10 cellular contexts compared by ENCODE assay signal in the genomic region with DNA sequence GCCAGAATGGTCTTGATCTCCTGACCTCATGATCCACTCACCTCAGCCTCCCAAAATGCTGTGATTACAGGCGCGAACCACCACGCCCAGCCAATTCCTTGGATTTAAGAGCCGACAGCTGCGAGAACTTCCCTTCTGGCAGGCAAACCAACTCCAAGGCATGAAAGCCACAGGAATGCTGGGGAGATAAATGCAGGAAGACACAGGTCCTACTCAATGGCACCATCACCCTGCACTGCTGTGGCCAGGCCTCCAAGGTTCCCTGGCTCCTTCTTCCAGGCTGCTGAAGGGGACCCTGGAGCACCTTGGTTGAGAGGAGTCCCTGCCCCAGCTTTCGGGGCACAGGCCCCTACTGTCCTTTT.
DNase-seq lines count a peak whose midpoint lies in the region; TF ChIP-seq lines count a peak whose summit lies in the region.
"Had no signal": no experiment of that assay in that cellular context is flagged by ENCODE, and none has a peak within 500 bp of the region (broad histone marks: within the 10 kb centered on the region; RNA-seq: fewer than 3 reads in every experiment).

No MANE protein-coding gene starts in this region.

- CTCF ChIA-PET in mammary epithelial cell (lab: Charles Lee; ENCODE audit: low non-redundant PET), result no interaction called here

- H3K9ac ChIP-seq in mammary epithelial cell (ENCODE audit: insufficient read depth, low read length), result peak overlapping the region; percentile 56

- no peak overlapping the region for H3K4me3 Mint-ChIP-seq in mesothelial cell of epicardium
- H3K4me3 Mint-ChIP-seq in nephron progenitor cell, result no peak overlapping the region
- H3K4me3 Mint-ChIP-seq: CD8-positive, alpha-beta T cell had no signal

- TSS peak; percentile 41 for BruUV-seq in mammary epithelial cell (replicated peaks; lab: Mats Ljungman, UMichigan)

- peak overlapping the region; percentile 10; the same call in 1 of the 2 replicates for H3K4me3 ChIP-seq in ACC112 (ENCODE audit: low read depth, low read length)
- H3K4me3 ChIP-seq in mammary epithelial cell (replicated peaks in 1 of 3; ENCODE audit: insufficient read depth in 1 of 3, low read depth in 2 of 3, low read length in 3 of 3), result no peak overlapping the region

- no peaks in the 10 kb centered on the region for H4K20me1 ChIP-seq in mammary epithelial cell (ENCODE audit: insufficient read depth, low read length)

- dilution Hi-C loops in mammary epithelial cell (cut with HindIII; ENCODE audit: low sequenced_read_pairs), result no loop called here

- intact Hi-C loops in mammary epithelial cell (cut with micrococcal nuclease), result loop anchor here (5.0 kb wide), 2 partner anchors 181 to 1431 kb away; partner anchors contain the start of gene MCTP2

- H3K79me2 ChIP-seq in ACC112 (ENCODE audit: control insufficient read depth, insufficient read depth, low read length, unreplicated experiment) (no peaks in the 10 kb centered on the region), mammary epithelial cell (ENCODE audit: insufficient read depth, low read length) (no peaks in the 10 kb centered on the region)

- peak overlapping the region; percentile 22 for H3K27ac Mint-ChIP-seq in mesothelial cell of epicardium
- H3K27ac Mint-ChIP-seq in nephron progenitor cell, result no peak overlapping the region
- H3K27ac Mint-ChIP-seq: CD8-positive, alpha-beta T cell had no signal

- in situ Hi-C loops in mammary epithelial cell (cut with MboI; ENCODE audit: low sequenced_read_pairs in 2 of 2), result loop anchor here in 1 of 2 donors (10.0 kb wide), 1 partner anchor 113 kb away; no protein-coding TSS in a partner anchor

- peaks cover 2% of the 10 kb centered on the region for H3K9me3 Mint-ChIP-seq in mesothelial cell of epicardium
- H3K9me3 Mint-ChIP-seq in nephron progenitor cell, result peaks cover 5% of the 10 kb centered on the region
- H3K9me3 Mint-ChIP-seq: CD8-positive, alpha-beta T cell had no signal

- DNase-seq in HS-27A (ENCODE audit: low read depth), result peak; percentile 99
- peak; percentile 59 for DNase-seq in mammary epithelial cell
- no peak for DNase-seq in mesothelial cell of epicardium (ENCODE audit: low spot score in 2 of 2, unreplicated experiment in 2 of 2)
- DNase-seq in epidermal melanocyte (ENCODE audit: insufficient read length, low spot score), result no peak
- DNase-seq in stimulated activated CD4-positive, alpha-beta T cell treated with anti-CD3 and anti-CD28 coated beads, Interleukin-4, amount 100 ng/mL, for 24 hours, result no peak
- DNase-seq in nephron progenitor cell, result no peak
- no peak for DNase-seq in NCI-H1105 (lab: John Stamatoyannopoulos, UW)
- DNase-seq: caudate nucleus; CD8-positive, alpha-beta T cell had no signal

- H3K27ac ChIP-seq in ACC112 (ENCODE audit: low read depth, low read length) (peak overlapping the region; percentile 87), mammary epithelial cell (ENCODE audit: insufficient read depth, low read depth, low read length) (peak overlapping the region; percentile 87)

- peaks cover 3% of the 10 kb centered on the region for H3K36me3 Mint-ChIP-seq in mesothelial cell of epicardium
- H3K36me3 Mint-ChIP-seq in nephron progenitor cell (ENCODE audit: low read depth), result peaks cover 13% of the 10 kb centered on the region
- H3K36me3 Mint-ChIP-seq: CD8-positive, alpha-beta T cell had no signal

- H3K27me3 Mint-ChIP-seq in mesothelial cell of epicardium (ENCODE audit: low read depth), result no peaks in the 10 kb centered on the region
- H3K27me3 Mint-ChIP-seq in nephron progenitor cell (ENCODE audit: low read depth, poor library complexity), result no peaks in the 10 kb centered on the region

- peak overlapping the region; percentile 93 for H2AFZ ChIP-seq in ACC112 (ENCODE audit: low read length, unreplicated experiment)
- H2AFZ ChIP-seq in mammary epithelial cell (ENCODE audit: low read depth, low read length), result peak overlapping the region; percentile 80

- H3K9me3 ChIP-seq in mammary epithelial cell (replicated peaks; ENCODE audit: insufficient read depth, low read length), result no peaks in the 10 kb centered on the region

- peak overlapping the region; percentile 66 for H3K4me2 ChIP-seq in mammary epithelial cell (ENCODE audit: insufficient read depth, low read depth, low read length)

- WGBS in mammary epithelial cell (ENCODE audit: low coverage, missing lambda C conversion rate), result 33% methylated on average over 4 of the region's 6 CpGs

- H3K36me3 ChIP-seq in ACC112 (ENCODE audit: insufficient read depth, low read length), result no peaks in the 10 kb centered on the region
- no peaks in the 10 kb centered on the region for H3K36me3 ChIP-seq in mammary epithelial cell (ENCODE audit: insufficient read depth, low read length)

- H3K4me1 ChIP-seq in ACC112 (ENCODE audit: control insufficient read depth, insufficient read depth, low read length, unreplicated experiment) (peaks cover 28% of the 10 kb centered on the region), mammary epithelial cell (ENCODE audit: insufficient read depth, low read length) (peaks cover 33% of the 10 kb centered on the region)

- H3K27me3 ChIP-seq in ACC112 (ENCODE audit: insufficient read depth, low read length), result no peaks in the 10 kb centered on the region
- no peaks in the 10 kb centered on the region for H3K27me3 ChIP-seq in mammary epithelial cell (ENCODE audit: insufficient read depth, low read length)

- TF ChIP-seq CTCF in mammary epithelial cell (conservative IDR thresholded peaks at IDR 0.05 in 1 of 2, IDR thresholded peaks at IDR 0.05 in 1 of 2; ENCODE audit: extremely low read depth in 1 of 2, insufficient read depth in 1 of 2, low read depth in 1 of 2, low read length in 2 of 2) (no peak), mesothelial cell of epicardium (IDR thresholded peaks at IDR 0.05; ENCODE audit: unreplicated experiment) (no peak), nephron progenitor cell (IDR thresholded peaks at IDR 0.05) (no peak)

- H3K4me1 Mint-ChIP-seq in mesothelial cell of epicardium (peaks cover 7% of the 10 kb centered on the region), nephron progenitor cell (peaks cover 15% of the 10 kb centered on the region)

Comparison
In these comparisons a context has a peak if more than half of its experiments do, and no peak if none do; other contexts are left out.
1. DNase-seq: peak in HS-27A (single experiment) and mammary epithelial cell (single experiment); none in mesothelial cell of epicardium (0 of 2), epidermal melanocyte (single experiment), stimulated activated CD4-positive, alpha-beta T cell treated with anti-CD3 and anti-CD28 coated beads, Interleukin-4, amount 100 ng/mL, for 24 hours (single experiment), nephron progenitor cell (single experiment) and NCI-H1105 (single experiment).